8 cellular contexts compared by ENCODE assay signal in genomic region chr11:67318239-67318555, GRCh38. TPM values are rescaled to one million over a fixed set of nuclear protein-coding genes. Genes with fewer than 3 reads are reported as not detected.
DNase-seq lines count a peak whose midpoint lies in the region; ATAC-seq and TF ChIP-seq lines count a peak whose summit lies in the region.

No MANE protein-coding gene starts in this region.

- TF ChIP-seq CTCF in AG04449 (IDR thresholded peaks at IDR 0.05; ENCODE audit: insufficient read depth, low read length, missing control alignments) (no peak), body of pancreas (IDR thresholded peaks at IDR 0.05) (no peak)

- H3K4me1 ChIP-seq in body of pancreas (peaks cover 10% of the 10 kb centered on the region), mesenchymal stem cell (ENCODE audit: control insufficient read depth, insufficient read depth, low read depth, low read length) (no peaks in the 10 kb centered on the region), aorta (ENCODE audit: control insufficient read depth in 1 of 2, insufficient read depth in 2 of 2, low read length in 2 of 2) (no peaks in the 10 kb centered on the region)

- no peaks in the 10 kb centered on the region for H3K36me3 ChIP-seq in body of pancreas (replicated peaks in 1 of 2; ENCODE audit: insufficient read depth in 1 of 2, low read depth in 2 of 2)
- peaks cover 0 to 5% of the 10 kb centered on the region in 2 experiments for H3K36me3 ChIP-seq in mesenchymal stem cell (ENCODE audit: control insufficient read depth in 1 of 2, insufficient read depth in 2 of 2, low read depth in 1 of 2, low read length in 2 of 2)
- H3K36me3 ChIP-seq in aorta (ENCODE audit: control insufficient read depth in 1 of 2, insufficient read depth in 2 of 2, low read length in 1 of 2), result no peaks in the 10 kb centered on the region

- no peak for TF ChIP-seq POLR2A in body of pancreas (IDR thresholded peaks at IDR 0.05)

- H3K27me3 ChIP-seq in body of pancreas (no peaks in the 10 kb centered on the region), mesenchymal stem cell (ENCODE audit: control insufficient read depth in 1 of 2, insufficient read depth in 1 of 2, low read length in 2 of 2) (no peaks in the 10 kb centered on the region), aorta (ENCODE audit: control insufficient read depth in 1 of 2, insufficient read depth in 2 of 2, low read length in 1 of 2) (no peaks in the 10 kb centered on the region)

- no peak overlapping the region for H2BK12ac ChIP-seq in mesenchymal stem cell (ENCODE audit: low read length in 2 of 2)

- 0 to 1% methylated on average over 12 to 14 of the region's 14 CpGs for WGBS in body of pancreas, 2 donors
- WGBS in mesenchymal stem cell, result 2% methylated on average over 9 of the region's 14 CpGs
- 1% methylated on average over 14 of the region's 14 CpGs for whole genome bisulfite sequencing in aorta, 2 donors

- H3K27ac ChIP-seq in body of pancreas (peak overlapping the region; percentile 63 to 95 (median 85)), mesenchymal stem cell (ENCODE audit: low read length, poor library complexity, severe bottlenecking) (no peak overlapping the region), aorta (ENCODE audit: low read depth in 1 of 2, low read length in 2 of 2) (no peak overlapping the region)

- POLR2A ChIA-PET in AG04449 (lab: Yijun Ruan, JAX), result interaction anchor here (0.8 to 4.6 kb wide), 6 partner anchors 14 to 84 kb away, joined by 3 to 28 read pairs (median 6); partner anchors contain the start of gene SSH3

- ATAC-seq in HG03064 (IDR thresholded peaks at IDR 0.05; ENCODE audit: low read depth, unreplicated experiment), result peak; percentile 5
- ATAC-seq in body of pancreas, result peak; percentile 43
- ATAC-seq in aorta (ENCODE audit: low FRiP score), result no peak

- H2BK120ac ChIP-seq in mesenchymal stem cell (ENCODE audit: low read depth, low read length), result no peak overlapping the region

- H2BK15ac ChIP-seq in mesenchymal stem cell (ENCODE audit: low read depth, poor library complexity, severe bottlenecking), result peak overlapping the region; percentile 19

- H3K9ac ChIP-seq in mesenchymal stem cell (ENCODE audit: low read length), result peak overlapping the region; percentile 88

- peak overlapping the region in 1 of 2 experiments; percentile 8 for H3K18ac ChIP-seq in mesenchymal stem cell (ENCODE audit: low read depth in 1 of 2, low read length in 2 of 2)

- DNase-seq in AG04449 (ENCODE audit: low read depth, low spot score) (no peak), body of pancreas (no peak), mesenchymal stem cell (no peak), aorta (no peak), SIG-M5 treated with dmso at 0.1 percent for 504 hours (lab: John Stamatoyannopoulos, UW; ENCODE audit: unreplicated experiment) (no peak), C1 segment of cervical spinal cord (lab: John Stamatoyannopoulos, UW) (no peak)
- no peak for DNase-seq in activated CD4-positive, alpha-beta T cell treated with anti-CD3 and anti-CD28 coated beads for 1 hour

- peaks cover 14% of the 10 kb centered on the region for H3K79me1 ChIP-seq in mesenchymal stem cell (replicated peaks; ENCODE audit: low read length, poor library complexity, severe bottlenecking)

- H3K23ac ChIP-seq in mesenchymal stem cell (ENCODE audit: low read length in 2 of 2), result no peak overlapping the region

- H3K4ac ChIP-seq in mesenchymal stem cell (ENCODE audit: low read depth in 1 of 2, low read length in 2 of 2), result no peak overlapping the region

- CTCF ChIA-PET in AG04449 (lab: Yijun Ruan, JAX), result interaction anchor here (0.6 to 12.2 kb wide), 25 partner anchors 8 to 244 kb away, joined by 3 to 295 read pairs (median 7); partner anchors contain the start of genes ANKRD13D, GRK2, POLD4 and SSH3

- no peak overlapping the region for H2AK5ac ChIP-seq in mesenchymal stem cell (ENCODE audit: low read length, severe bottlenecking)

- peak overlapping the region; percentile 19 for H4K8ac ChIP-seq in mesenchymal stem cell (ENCODE audit: low read length)

- H2BK5ac ChIP-seq in mesenchymal stem cell (ENCODE audit: low read depth, low read length, poor library complexity, severe bottlenecking), result no peak overlapping the region

- H2AFZ ChIP-seq in mesenchymal stem cell (ENCODE audit: low read depth, low read length), result peak overlapping the region; percentile 94

- H3K4me3 ChIP-seq in AG04449 (ENCODE audit: low read depth, low read length) (peak overlapping the region; percentile 96), body of pancreas (peak overlapping the region; percentile 70 to 82), mesenchymal stem cell (ENCODE audit: insufficient read depth in 1 of 2, low read depth in 1 of 2, low read length in 2 of 2) (peak overlapping the region; percentile 71 to 92), aorta (ENCODE audit: low read length in 2 of 2) (peak overlapping the region; percentile 45 to 64)

- H3K9me3 ChIP-seq in body of pancreas, result no peaks in the 10 kb centered on the region
- H3K9me3 ChIP-seq in mesenchymal stem cell (ENCODE audit: control insufficient read depth, low read length), result no peaks in the 10 kb centered on the region
- no peaks in the 10 kb centered on the region for H3K9me3 ChIP-seq in aorta (ENCODE audit: control insufficient read depth, low read length)

- no peak overlapping the region for H3K14ac ChIP-seq in mesenchymal stem cell (ENCODE audit: low read length in 2 of 2)

- peak overlapping the region; percentile 95 for H3K4me2 ChIP-seq in mesenchymal stem cell (ENCODE audit: low read length, poor library complexity, severe bottlenecking)

- intact Hi-C loops in body of pancreas (cut with DNase I), result no loop called here
- intact Hi-C loops in aorta (cut with DNase I), result loop anchor here in 1 of 2 donors (5.0 kb wide), 1 partner anchor 236 kb away; no protein-coding TSS in a partner anchor

- no peak overlapping the region for H4K91ac ChIP-seq in mesenchymal stem cell (ENCODE audit: low read length)

RNA-seq across cellular contexts. Expression of gene SSH3, which starts 14.9 kb away (rescaled TPM):
- total RNA-seq in body of pancreas, result 10 to 100 TPM; 16.2 to 30.6 TPM
- 71.0 TPM for polyA plus RNA-seq in mesenchymal stem cell (2013, experiment 1 of 2)
- 71.6 TPM for polyA plus RNA-seq in mesenchymal stem cell (2013, experiment 2 of 2)
- 10 to 100 TPM; 27.3 to 37.0 TPM for total RNA-seq in aorta
- polyA plus RNA-seq in aorta, result 10 to 100 TPM; 13.3 to 24.1 TPM

RNA-seq across cellular contexts. Expression of gene ANKRD13D, which starts 29.1 kb away (rescaled TPM):
- 10 to 100 TPM; 18.2 to 39.6 TPM for total RNA-seq in body of pancreas
- 27.5 TPM for polyA plus RNA-seq in mesenchymal stem cell (2013, experiment 1 of 2)
- 27.7 TPM for polyA plus RNA-seq in mesenchymal stem cell (2013, experiment 2 of 2)
- total RNA-seq in aorta, result 10 to 100 TPM; 43.2 to 96.1 TPM
- polyA plus RNA-seq in aorta, result 100 to 1,000 TPM in 1 of 2 donors, 10 to 100 TPM in 1; 16.8 to 100 TPM

RNA-seq across cellular contexts. Expression of gene POLD4, which starts 35.1 kb away (rescaled TPM):
- total RNA-seq in body of pancreas (100 to 1,000 TPM in 1 of 2 donors, 10 to 100 TPM in 1; 82.1 to 103 TPM), aorta (10 to 100 TPM; 82.7 to 85.1 TPM)
- polyA plus RNA-seq in mesenchymal stem cell (2013, experiment 1 of 2), result 117 TPM
- 117 TPM for polyA plus RNA-seq in mesenchymal stem cell (2013, experiment 2 of 2)
- polyA plus RNA-seq in aorta, result 100 to 1,000 TPM; 175 to 338 TPM

RNA-seq across cellular contexts. Expression of gene GRK2, which starts 51.9 kb away (rescaled TPM):
- total RNA-seq in body of pancreas (10 to 100 TPM; 27.4 to 36.3 TPM), aorta (10 to 100 TPM; 53.8 to 77.6 TPM)
- polyA plus RNA-seq in mesenchymal stem cell (2013, experiment 1 of 2), result 26.9 TPM
- polyA plus RNA-seq in mesenchymal stem cell (2013, experiment 2 of 2), result 25.8 TPM
- polyA plus RNA-seq in aorta, result 10 to 100 TPM; 29.3 to 53.6 TPM

RNA-seq across cellular contexts. Expression of gene CLCF1, which starts 55.2 kb away (rescaled TPM):
- total RNA-seq in body of pancreas (10 to 100 TPM in 1 of 2 donors, 1 to 10 TPM in 1; 2.3 to 14.5 TPM), aorta (10 to 100 TPM in 1 of 2 donors, 1 to 10 TPM in 1; 7.7 to 12.0 TPM)
- polyA plus RNA-seq in mesenchymal stem cell (2013, experiment 1 of 2), result 5.7 TPM
- 5.8 TPM for polyA plus RNA-seq in mesenchymal stem cell (2013, experiment 2 of 2)
- 10 to 100 TPM in 1 of 2 donors, 1 to 10 TPM in 1; 2.6 to 19.5 TPM for polyA plus RNA-seq in aorta

Comparison
In these comparisons a context has a peak if more than half of its experiments do, and no peak if none do; other contexts are left out.
1. H3K27ac ChIP-seq: peak in body of pancreas (4 of 4); none in mesenchymal stem cell (single experiment) and aorta (0 of 2).
2. Peak in every context shown above with its lines, with median percentiles within 50 percentile points of each other: H3K4me3 ChIP-seq.